25 cellular contexts compared by ENCODE assay signal in genomic region chr9:99593621-99594020, GRCh38.
DNase-seq lines count a peak whose midpoint lies in the region; ATAC-seq and TF ChIP-seq lines count a peak whose summit lies in the region.
"Had no signal": no experiment of that assay in that cellular context is flagged by ENCODE, and none has a peak within 500 bp of the region (broad histone marks: within the 10 kb centered on the region; RNA-seq: fewer than 3 reads in every experiment).

No MANE protein-coding gene starts in this region.

- no peak overlapping the region for H2BK12ac ChIP-seq in trophoblast cell (ENCODE audit: low read length)

- H3K4me3 ChIP-seq in trophoblast cell (ENCODE audit: low read depth, low read length) (no peak overlapping the region), upper lobe of right lung (no peak overlapping the region)
- H3K4me3 ChIP-seq: BLaER1 treated with 17β-estradiol and CSF1 and Interleukin-3, amounts not matched to agents 10 nM and 100 nM; GM23248; K562; neural progenitor cell; psoas muscle had no signal

- H3K79me1 ChIP-seq in trophoblast cell (ENCODE audit: low read length), result no peaks in the 10 kb centered on the region

- no peak overlapping the region for H2BK5ac ChIP-seq in trophoblast cell (ENCODE audit: low read depth, low read length, poor library complexity)

- H3K23ac ChIP-seq in trophoblast cell (ENCODE audit: low read length), result no peak overlapping the region

- no peaks in the 10 kb centered on the region for H3K36me3 Mint-ChIP-seq in activated B cell treated with CpG ODN at 0.5 μM for 24 hours (ENCODE audit: low read depth)
- H3K36me3 Mint-ChIP-seq: activated CD4-positive, alpha-beta memory T cell treated with anti-CD3 and anti-CD28 coated beads for 36 hours; neural progenitor cell had no signal

- no peak for TF ChIP-seq CTCF in activated B cell treated with CpG ODN at 0.5 μM for 24 hours (IDR thresholded peaks at IDR 0.05)
- TF ChIP-seq CTCF in upper lobe of right lung (IDR thresholded peaks at IDR 0.05), result no peak

- ATAC-seq in activated B cell treated with CpG ODN at 0.5 μM for 24 hours (ENCODE audit: low read depth) (peak; percentile 13), upper lobe of right lung (no peak), GM21423 (IDR thresholded peaks at IDR 0.05; ENCODE audit: unreplicated experiment) (no peak)
- ATAC-seq: K562, left colon, psoas muscle had no signal

- no peak overlapping the region for H3K18ac ChIP-seq in trophoblast cell (ENCODE audit: low read length)

- H3K4ac ChIP-seq in trophoblast cell (ENCODE audit: low read depth, low read length), result no peak overlapping the region

- H4K12ac ChIP-seq in trophoblast cell (ENCODE audit: low read depth, low read length), result no peak overlapping the region

- H2AK5ac ChIP-seq in trophoblast cell (ENCODE audit: low read length), result no peak overlapping the region

- H2BK120ac ChIP-seq in trophoblast cell (ENCODE audit: insufficient read depth, low read length, poor library complexity), result no peak overlapping the region

- no CpG with 5 or more reads among the region's 2 CpGs for WGBS in trophoblast cell (ENCODE audit: extremely low coverage, insufficient coverage, insufficient read length)

- no peaks in the 10 kb centered on the region for H3K9me3 ChIP-seq in trophoblast cell (ENCODE audit: insufficient read depth, low read depth, low read length)
- H3K9me3 ChIP-seq in upper lobe of right lung, result no peaks in the 10 kb centered on the region
- H3K9me3 ChIP-seq: psoas muscle had no signal

- H4K91ac ChIP-seq in trophoblast cell (ENCODE audit: low read depth, low read length), result no peak overlapping the region

- H2AFZ ChIP-seq in trophoblast cell (ENCODE audit: insufficient read depth, low read length, poor library complexity), result no peak overlapping the region
- H2AFZ ChIP-seq: GM23248, neural progenitor cell had no signal

- H3K27ac ChIP-seq in trophoblast cell (ENCODE audit: low read depth, low read length) (no peak overlapping the region), upper lobe of right lung (no peak overlapping the region)
- H3K27ac ChIP-seq: GM23248, neural progenitor cell, psoas muscle, VCaP had no signal

- H3K4me1 Mint-ChIP-seq in activated B cell treated with CpG ODN at 0.5 μM for 24 hours, result peaks cover 64% of the 10 kb centered on the region
- H3K4me1 Mint-ChIP-seq: neural progenitor cell had no signal

- no peak overlapping the region for H3K9ac ChIP-seq in trophoblast cell (ENCODE audit: low read length)
- H3K9ac ChIP-seq: BLaER1 treated with 17β-estradiol and CSF1 and Interleukin-3, amounts not matched to agents 10 nM and 100 nM; GM23248; neural progenitor cell had no signal

- H3K4me2 ChIP-seq in trophoblast cell (ENCODE audit: low read length), result no peak overlapping the region
- H3K4me2 ChIP-seq: neural progenitor cell had no signal

- H3K27ac Mint-ChIP-seq in activated B cell treated with CpG ODN at 0.5 μM for 24 hours, result peak overlapping the region; percentile 63
- H3K27ac Mint-ChIP-seq: activated CD4-positive, alpha-beta memory T cell treated with anti-CD3 and anti-CD28 coated beads for 36 hours; mesothelial cell of epicardium; neural progenitor cell had no signal

- H3K27me3 ChIP-seq in trophoblast cell (ENCODE audit: insufficient read depth, low read length) (no peaks in the 10 kb centered on the region), upper lobe of right lung (no peaks in the 10 kb centered on the region)
- H3K27me3 ChIP-seq: BLaER1 treated with 17β-estradiol and CSF1 and Interleukin-3, amounts not matched to agents 10 nM and 100 nM; neural progenitor cell had no signal

- H3K9me3 Mint-ChIP-seq in activated B cell treated with CpG ODN at 0.5 μM for 24 hours, result no peaks in the 10 kb centered on the region
- H3K9me3 Mint-ChIP-seq: activated CD4-positive, alpha-beta memory T cell treated with anti-CD3 and anti-CD28 coated beads for 36 hours; central memory CD8-positive, alpha-beta T cell; neural progenitor cell had no signal

- DNase-seq in NCI-H2029 (lab: John Stamatoyannopoulos, UW) (peak; percentile 47), NCI-H2029 treated with DMSO at 0.1 percent for 48 hours (lab: John Stamatoyannopoulos, UW) (no peak), NCI-H1105 treated with DMSO at 0.1 percent for 48 hours (lab: John Stamatoyannopoulos, UW) (peak; percentile 76), activated B cell treated with CpG ODN at 0.5 μM for 24 hours (no peak), trophoblast cell (peak; percentile 45 to 50), iPS-NIHi7 (ENCODE audit: extremely low spot score) (no peak), upper lobe of right lung (no peak)
- DNase-seq: activated CD4-positive, alpha-beta memory T cell treated with anti-CD3 and anti-CD28 coated beads for 36 hours; activated T-cell treated with anti-CD3 and anti-CD28 coated beads for 4 hours; aorta; GDM1; GM23248; left colon; NCI-H510A treated with DMSO at 0.1 percent for 48 hours; psoas muscle; SHP77 treated with DMSO at 0.1 percent for 48 hours; small intestine; stimulated activated CD4-positive, alpha-beta T cell treated with anti-CD3 and anti-CD28 coated beads, Interleukin-4, amount 100 ng/mL, for 24 hours had no signal

- POLR2A ChIA-PET in activated B cell treated with CpG ODN at 0.5 μM for 24 hours (lab: Charles Lee), result interaction anchor here (0.8 to 1.2 kb wide), 7 partner anchors 26 to 226 kb away, joined by 3 to 7 read pairs (median 3); no protein-coding TSS in a partner anchor

- CTCF ChIA-PET in activated B cell treated with CpG ODN at 0.5 μM for 24 hours (lab: Charles Lee), result no interaction called here

- H3K14ac ChIP-seq in trophoblast cell (ENCODE audit: low read length), result no peak overlapping the region

- H3K36me3 ChIP-seq in trophoblast cell (ENCODE audit: control insufficient read depth in 1 of 2, insufficient read depth in 2 of 2, low read length in 2 of 2) (no peaks in the 10 kb centered on the region), upper lobe of right lung (no peaks in the 10 kb centered on the region)
- H3K36me3 ChIP-seq: BLaER1 treated with 17β-estradiol and CSF1 and Interleukin-3, amounts not matched to agents 10 nM and 100 nM; neural progenitor cell had no signal

- no peaks in the 10 kb centered on the region for H3K79me2 ChIP-seq in trophoblast cell (ENCODE audit: control insufficient read depth, insufficient read depth, low read length, poor library complexity)

- H3K27me3 Mint-ChIP-seq in activated B cell treated with CpG ODN at 0.5 μM for 24 hours, result no peaks in the 10 kb centered on the region

- intact Hi-C loops in activated B cell treated with CpG ODN at 0.5 μM for 24 hours (cut with micrococcal nuclease), result loop anchor here (1.0 to 5.0 kb wide), 2 partner anchors 81 to 358 kb away; no protein-coding TSS in a partner anchor
- intact Hi-C loops in upper lobe of right lung (cut with DNase I), result no loop called here

- no peak overlapping the region for H4K8ac ChIP-seq in trophoblast cell (ENCODE audit: low read depth, low read length)

- H3K4me3 Mint-ChIP-seq in activated B cell treated with CpG ODN at 0.5 μM for 24 hours, result no peak overlapping the region
- H3K4me3 Mint-ChIP-seq: activated CD4-positive, alpha-beta memory T cell treated with anti-CD3 and anti-CD28 coated beads for 36 hours; central memory CD8-positive, alpha-beta T cell; mesothelial cell of epicardium; neural progenitor cell had no signal

- H3K4me1 ChIP-seq in trophoblast cell (ENCODE audit: control insufficient read depth in 1 of 2, insufficient read depth in 2 of 2, low read length in 2 of 2) (peaks cover 0 to 3% of the 10 kb centered on the region in 2 experiments), upper lobe of right lung (no peaks in the 10 kb centered on the region)
- H3K4me1 ChIP-seq: neural progenitor cell, psoas muscle had no signal

Comparison
In these comparisons a context has a peak if more than half of its experiments do, and no peak if none do; other contexts are left out.
1. DNase-seq: peak in NCI-H2029 (single experiment), NCI-H1105 treated with DMSO at 0.1 percent for 48 hours (single experiment) and trophoblast cell (2 of 2); none in NCI-H2029 treated with DMSO at 0.1 percent for 48 hours (single experiment), activated B cell treated with CpG ODN at 0.5 μM for 24 hours (single experiment), iPS-NIHi7 (single experiment) and upper lobe of right lung (single experiment).